Comparison of ENCODE assay signal across 16 cellular contexts in genomic region chr16:73319747-73320146, GRCh38.
"Had no signal": no experiment of that assay in that cellular context is flagged by ENCODE, and none has a peak within 500 bp of the region (broad histone marks: within the 10 kb centered on the region; RNA-seq: fewer than 3 reads in every experiment).

No MANE protein-coding gene starts in this region.

- H3K9me3 ChIP-seq: left lung, mucosa of descending colon, right atrium auricular region had no signal

- DNase-seq: activated CD4-positive, alpha-beta T cell treated with anti-CD3 and anti-CD28 coated beads for 36 hours; activated CD8-positive, alpha-beta T cell treated with anti-CD3 and anti-CD28 coated beads for 36 hours; activated gamma-delta T cell; activated T-cell treated with anti-CD3 and anti-CD28 coated beads, Interleukin-2, amount 50 U/mL, for 72 hours; left lung; mammary epithelial cell; mucosa of descending colon; naive thymus-derived CD4-positive, alpha-beta T cell; nucleus accumbens; small intestine; stimulated activated CD4-positive, alpha-beta T cell treated with anti-CD3 and anti-CD28 coated beads, Interleukin-4, amount 100 ng/mL, for 24 hours; stimulated activated naive CD4-positive, alpha-beta T cell treated with Interleukin-2 at 50 U/mL for 16 hours; T-helper 17 cell had no signal

- FAIRE-seq: colon, keratinocyte, small intestine had no signal

- H3K4me1 ChIP-seq: left lung, right atrium auricular region had no signal

- H3K4me3 ChIP-seq: left lung, mucosa of descending colon, right atrium auricular region had no signal

- H3K36me3 ChIP-seq: left lung, right atrium auricular region had no signal

- H3K27ac ChIP-seq: left lung, right atrium auricular region had no signal

- H3K27me3 ChIP-seq: left lung, right atrium auricular region had no signal
